ENCODE assay signal across 9 cellular contexts in genomic region chr20:45987108-45987780, GRCh38. TPM values are rescaled to one million over a fixed set of nuclear protein-coding genes. Genes with fewer than 3 reads are reported as not detected.
DNase-seq lines count a peak whose midpoint lies in the region; ATAC-seq lines count a peak whose summit lies in the region.
"Had no signal": no experiment of that assay in that cellular context is flagged by ENCODE, and none has a peak within 500 bp of the region (broad histone marks: within the 10 kb centered on the region; RNA-seq: fewer than 3 reads in every experiment).

No MANE protein-coding gene starts in this region.

- peaks cover 4% of the 10 kb centered on the region for H3K4me1 Mint-ChIP-seq in memory B cell

- H3K27me3 Mint-ChIP-seq in memory B cell, result peaks cover 5% of the 10 kb centered on the region

- no peaks in the 10 kb centered on the region for H3K9me3 Mint-ChIP-seq in memory B cell

- H3K4me3 Mint-ChIP-seq in memory B cell, result no peak overlapping the region

- ATAC-seq in GM21390 (IDR thresholded peaks at IDR 0.05; ENCODE audit: unreplicated experiment) (peak; percentile 51), memory B cell (ENCODE audit: low read depth) (peak; percentile 96), HG02759 (IDR thresholded peaks at IDR 0.05; ENCODE audit: unreplicated experiment) (no peak)

- DNase-seq in AML-193 (lab: John Stamatoyannopoulos, UW) (peak; percentile 55 to 57), NCI-H526 treated with DMSO at 0.1 percent for 48 hours (lab: John Stamatoyannopoulos, UW) (peak; percentile 33), dermis blood vessel endothelial cell (peak; percentile 81), memory B cell (ENCODE audit: low spot score in 2 of 2) (peak; percentile 72 to 78)
- DNase-seq in activated CD4-positive, alpha-beta T cell treated with anti-CD3 and anti-CD28 coated beads, Interleukin-2, amount 50 U/mL, for 24 hours (ENCODE audit: low read depth in 1 of 2, low spot score in 1 of 2), result peak; percentile 56 to 61
- DNase-seq in stimulated activated CD8-positive, alpha-beta memory T cell treated with anti-CD3 and anti-CD28 coated beads, Interleukin-2, amount 100 ng/mL, for 1 hour (ENCODE audit: low read depth in 2 of 2), result peak; percentile 50 to 65

- no peak overlapping the region for H3K27ac Mint-ChIP-seq in memory B cell

- no peaks in the 10 kb centered on the region for H3K36me3 Mint-ChIP-seq in memory B cell

RNA-seq across cellular contexts. Expression of gene ZNF335, which starts 15.2 kb away (rescaled TPM):
- 14.8 and 17.4 TPM in 2 replicates for total RNA-seq in dermis blood vessel endothelial cell

RNA-seq across cellular contexts. Expression of gene MMP9, which starts 21.5 kb away (rescaled TPM):
- total RNA-seq in dermis blood vessel endothelial cell, result not detected in 2 replicates

RNA-seq across cellular contexts. Expression of gene SLC12A5, which starts 41.8 kb away (rescaled TPM):
- 0.17 and 0.47 TPM in 2 replicates for total RNA-seq in dermis blood vessel endothelial cell
- total RNA-seq: skeletal muscle tissue had no signal

RNA-seq across cellular contexts. Expression of gene PCIF1, which starts 52.8 kb away (rescaled TPM):
- total RNA-seq in dermis blood vessel endothelial cell, result 13.3 and 16.2 TPM in 2 replicates
